ENCODE assay signal across 23 cellular contexts in the genomic region with DNA sequence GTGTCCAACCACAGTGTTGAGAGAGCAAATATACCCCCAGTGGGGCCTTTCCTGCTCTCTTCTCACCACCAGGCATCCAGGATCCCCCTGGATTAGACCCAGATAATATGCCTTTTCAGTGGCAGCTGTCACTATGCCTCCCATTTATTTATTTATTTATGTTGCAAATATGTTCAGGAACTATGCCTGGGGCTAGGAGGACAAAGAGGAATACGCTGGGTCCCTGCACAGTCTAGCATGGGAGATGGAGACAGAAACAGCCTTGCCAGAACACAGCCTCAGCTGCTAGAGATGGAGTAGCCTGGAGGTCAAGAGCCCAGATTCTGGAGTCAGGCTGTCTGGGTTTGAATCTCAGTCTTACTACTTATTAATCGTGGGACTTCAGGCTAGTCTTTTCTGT.
"Had no signal": no experiment of that assay in that cellular context is flagged by ENCODE, and none has a peak within 500 bp of the region (broad histone marks: within the 10 kb centered on the region; RNA-seq: fewer than 3 reads in every experiment).

No MANE protein-coding gene starts in this region.

- H3K9me3 ChIP-seq: ovary, prostate gland, uterus had no signal

- H3K27me3 ChIP-seq: ovary, right atrium auricular region, stomach, uterus had no signal

- ATAC-seq: activated CD8-positive, alpha-beta T cell treated with anti-CD3 and anti-CD28 coated beads for 36 hours; heart right ventricle; left colon; natural killer cell treated with Interleukin-12 subunit alpha and Interleukin-12 subunit beta and Interleukin-15 and Interleukin-18, amount 100 ng/mL, for 72 hours; stimulated activated memory B cell treated with anti-CD40 and anti-IgM and Interleukin-4, amounts not matched to agents 10 μg/mL and 1 μg/mL and 100 μg/mL, for 72 hours had no signal

- H3K4me3 ChIP-seq: heart right ventricle, ovary, prostate gland, right atrium auricular region, skin epidermis, stomach, suprapubic skin, uterus had no signal

- H3K27ac ChIP-seq: heart right ventricle, neutrophil, ovary, prostate gland, right atrium auricular region, skin epidermis, stomach, suprapubic skin, uterus, VCaP had no signal

- DNase-seq: activated CD4-positive, alpha-beta T cell treated with anti-CD3 and anti-CD28 coated beads, Interleukin-2, amount 10 ng/mL, durations not matched to agents 7 days and 5 days; activated CD4-positive, CD25-positive, alpha-beta regulatory T cell treated with anti-CD3 and anti-CD28 coated beads, Interleukin-2, amount 50 U/mL, for 72 hours; activated CD8-positive, alpha-beta T cell treated with anti-CD3 and anti-CD28 coated beads for 36 hours; activated gamma-delta T cell; activated naive CD4-positive, alpha-beta T cell treated with anti-CD3 and anti-CD28 coated beads, Interleukin-2, amount 50 U/mL, for 16 hours; anterior cingulate cortex; effector CD4-positive, alpha-beta T cell; heart right ventricle; islet precursor cell; left colon; ovary; stimulated activated CD4-positive, alpha-beta T cell treated with anti-CD3 and anti-CD28 coated beads, Interleukin-2, amount 100 ng/mL, for 24 hours; stomach; trophoblast cell; uterus had no signal

- H3K4me1 ChIP-seq: heart right ventricle, prostate gland, right atrium auricular region, stomach, suprapubic skin, uterus had no signal

- H3K36me3 ChIP-seq: heart right ventricle, neutrophil, ovary, prostate gland, right atrium auricular region, stomach, suprapubic skin, uterus had no signal
